ENCODE assay signal across 7 cellular contexts in the genomic region with DNA sequence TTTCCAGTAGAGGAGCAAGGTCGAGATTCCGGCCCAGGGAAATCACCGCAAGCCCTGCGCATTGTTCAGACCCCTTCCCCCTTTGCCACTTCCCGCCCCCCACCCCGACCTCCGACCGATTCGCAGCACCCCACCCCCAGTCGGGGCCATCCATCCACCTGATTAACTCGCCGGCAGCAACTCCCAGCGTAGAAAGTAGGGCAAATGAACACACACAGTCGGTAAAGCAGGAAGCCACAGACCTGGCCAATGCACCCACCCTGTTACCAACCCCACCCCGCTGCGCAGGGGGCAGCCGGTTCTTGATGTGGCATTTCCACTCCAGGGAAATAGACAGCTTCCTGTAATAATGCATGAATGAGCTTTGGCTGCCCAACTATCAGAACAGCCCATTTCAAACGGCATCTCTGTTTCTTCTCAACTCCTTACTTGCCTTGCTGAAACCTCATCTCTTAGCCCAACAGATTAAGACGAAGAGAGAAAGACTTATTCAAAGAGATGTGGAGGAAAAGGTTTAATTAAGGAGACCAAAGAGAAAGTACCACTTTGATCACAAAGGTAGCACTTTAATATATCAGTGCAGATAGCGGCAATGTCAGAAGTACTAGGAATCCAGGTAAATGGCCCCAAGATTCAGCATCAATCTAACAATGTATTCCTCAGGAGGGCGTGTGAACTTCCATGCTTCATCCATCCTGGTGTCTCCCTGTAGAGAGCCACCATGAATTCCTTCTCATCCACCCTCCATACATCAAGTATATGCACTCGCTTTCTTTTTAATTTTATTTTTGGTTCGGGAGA. TPM values are rescaled to one million over a fixed set of nuclear protein-coding genes. Genes with fewer than 3 reads are reported as not detected.
DNase-seq lines count a peak whose midpoint lies in the region; ATAC-seq and TF ChIP-seq lines count a peak whose summit lies in the region.

No MANE protein-coding gene starts in this region.

- no peak for TF ChIP-seq CTCF in glutamatergic neuron (IDR thresholded peaks at IDR 0.05; ENCODE audit: partially characterized antibody, unreplicated experiment)

- peaks cover 29% of the 10 kb centered on the region for H3K4me1 Mint-ChIP-seq in activated T-helper 17 cell treated with anti-CD3 and anti-CD28 coated beads, Interleukin-2, amount 50 U/mL, for 72 hours
- H3K4me1 Mint-ChIP-seq in glutamatergic neuron (ENCODE audit: low read depth, unreplicated experiment): peaks cover 11% of the 10 kb centered on the region

- no peaks in the 10 kb centered on the region for H3K9me3 Mint-ChIP-seq in activated T-helper 17 cell treated with anti-CD3 and anti-CD28 coated beads, Interleukin-2, amount 50 U/mL, for 72 hours
- no peaks in the 10 kb centered on the region for H3K9me3 Mint-ChIP-seq in glutamatergic neuron (ENCODE audit: unreplicated experiment)

- H3K27me3 Mint-ChIP-seq in activated T-helper 17 cell treated with anti-CD3 and anti-CD28 coated beads, Interleukin-2, amount 50 U/mL, for 72 hours: no peaks in the 10 kb centered on the region
- peaks cover 14% of the 10 kb centered on the region for H3K27me3 Mint-ChIP-seq in glutamatergic neuron (ENCODE audit: unreplicated experiment)

- no peak for ATAC-seq in activated T-helper 17 cell treated with anti-CD3 and anti-CD28 coated beads, Interleukin-2, amount 50 U/mL, for 72 hours (replicated peaks)

- H3K4me3 Mint-ChIP-seq in activated T-helper 17 cell treated with anti-CD3 and anti-CD28 coated beads, Interleukin-2, amount 50 U/mL, for 72 hours: peak overlapping the region; percentile 99
- H3K4me3 Mint-ChIP-seq in glutamatergic neuron (ENCODE audit: unreplicated experiment): peak overlapping the region; percentile 95

- in situ Hi-C loops in KBM-7 (cut with MboI; ENCODE audit: low pct_unique_long_range_greater_than_20kb, low sequenced_read_pairs): loop anchor here (25.0 kb wide), 1 partner anchor 271 kb away; no protein-coding TSS in a partner anchor

- DNase-seq in KBM-7 (peak; percentile 46), glutamatergic neuron (no peak), renal cortical epithelial cell (ENCODE audit: low read depth) (peak; percentile 55), RPMI8226 (no peak), NCI-H446 treated with DMSO at 0.1 percent for 48 hours (lab: John Stamatoyannopoulos, UW) (no peak), inferior parietal cortex (ENCODE audit: extremely low spot score) (no peak)

- H3K36me3 Mint-ChIP-seq in activated T-helper 17 cell treated with anti-CD3 and anti-CD28 coated beads, Interleukin-2, amount 50 U/mL, for 72 hours (ENCODE audit: low read depth): peaks cover 12% of the 10 kb centered on the region
- no peaks in the 10 kb centered on the region for H3K36me3 Mint-ChIP-seq in glutamatergic neuron (ENCODE audit: unreplicated experiment)

- H3K27ac Mint-ChIP-seq in activated T-helper 17 cell treated with anti-CD3 and anti-CD28 coated beads, Interleukin-2, amount 50 U/mL, for 72 hours: peak overlapping the region; percentile 84
- H3K27ac Mint-ChIP-seq in glutamatergic neuron (ENCODE audit: unreplicated experiment): no peak overlapping the region

RNA-seq across cellular contexts. Expression of gene TNIK, which starts 1.9 kb away (rescaled TPM):
- total RNA-seq in activated T-helper 17 cell treated with anti-CD3 and anti-CD28 coated beads, Interleukin-2, amount 50 U/mL, for 72 hours: 10 to 100 TPM; 28.6 to 43.8 TPM
- total RNA-seq in glutamatergic neuron (ENCODE audit: unreplicated experiment): 1.5 TPM
- 19.3 and 25.8 TPM in 2 replicates for total RNA-seq in renal cortical epithelial cell

Comparison
In these comparisons a context has a peak if more than half of its experiments do, and no peak if none do; other contexts are left out.
1. DNase-seq: peak in KBM-7 (single experiment) and renal cortical epithelial cell (single experiment); none in glutamatergic neuron (single experiment), RPMI8226 (single experiment), NCI-H446 treated with DMSO at 0.1 percent for 48 hours (single experiment) and inferior parietal cortex (single experiment).